Comparison of ENCODE assay signal across 10 cellular contexts in the genomic region with DNA sequence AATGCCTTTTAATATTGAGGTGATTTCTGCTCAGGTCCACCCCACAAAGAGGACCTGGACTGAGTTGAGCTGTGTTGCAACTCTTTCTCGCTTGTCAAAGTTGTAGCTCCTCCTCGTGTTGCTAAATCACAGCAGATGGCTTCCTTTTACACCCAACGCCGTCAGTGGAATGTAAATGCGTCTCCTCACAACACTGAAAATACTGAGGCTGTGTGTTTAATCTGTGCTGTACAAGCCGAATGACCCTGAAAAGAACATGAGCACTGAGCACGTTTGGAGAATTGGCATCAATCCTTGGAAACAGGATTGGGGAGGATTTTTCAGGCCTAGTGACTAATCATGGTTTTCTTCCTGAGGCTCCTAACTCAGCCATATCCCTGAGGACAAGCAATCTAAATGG.
DNase-seq lines count a peak whose midpoint lies in the region; ATAC-seq, FAIRE-seq and TF ChIP-seq lines count a peak whose summit lies in the region.
"Had no signal": no experiment of that assay in that cellular context is flagged by ENCODE, and none has a peak within 500 bp of the region (broad histone marks: within the 10 kb centered on the region; RNA-seq: fewer than 3 reads in every experiment).

No MANE protein-coding gene starts in this region.

- H3K27me3 Mint-ChIP-seq in GM23338 (ENCODE audit: insufficient read depth, low read depth, poor library complexity) = no peaks in the 10 kb centered on the region

- H3K4me1 Mint-ChIP-seq in GM23338 = peaks cover 36% of the 10 kb centered on the region

- H3K79me2 ChIP-seq in GM23338 (replicated peaks; ENCODE audit: insufficient read depth) = no peaks in the 10 kb centered on the region
- no peaks in the 10 kb centered on the region for H3K79me2 ChIP-seq in Karpas-422 (ENCODE audit: low read length)

- H4K20me1 ChIP-seq in GM23338 (replicated peaks; ENCODE audit: insufficient read depth) (no peaks in the 10 kb centered on the region), Karpas-422 (ENCODE audit: insufficient read depth, low read depth, low read length) (no peaks in the 10 kb centered on the region)

- no peaks in the 10 kb centered on the region for H3F3A ChIP-seq in GM23338 (replicated peaks; ENCODE audit: low read depth)

- H3K4me1 ChIP-seq in GM23338 (ENCODE audit: insufficient read depth) (peaks cover 23% of the 10 kb centered on the region), adrenal gland (replicated peaks in 1 of 2) (no peaks in the 10 kb centered on the region), Karpas-422 (ENCODE audit: low read length) (no peaks in the 10 kb centered on the region)

- 17 to 23% (median 18%) methylated on average over 7 of the region's 7 CpGs for WGBS in adrenal gland, 4 donors

- H3K4me3 ChIP-seq in GM23338 (no peak overlapping the region), adrenal gland (no peak overlapping the region), skeletal muscle cell (ENCODE audit: low read depth, low read length) (no peak overlapping the region), Karpas-422 (ENCODE audit: low read length) (no peak overlapping the region)

- H3K27ac ChIP-seq in GM23338 (ENCODE audit: low read depth) (no peak overlapping the region), adrenal gland (no peak overlapping the region), Karpas-422 (ENCODE audit: low read length) (no peak overlapping the region)

- DNase-seq in GM23338 (ENCODE audit: low spot score) (peak; percentile 37), adrenal gland (peak in 6 of 7 donors; percentile 20 to 62 (median 28)), hepatic stellate cell (ENCODE audit: low spot score) (peak; percentile 5), skeletal muscle cell (ENCODE audit: low read depth) (peak; percentile 97), GM12891 (ENCODE audit: insufficient read length, low spot score) (no peak), Karpas-422 (no peak)
- DNase-seq in stimulated activated naive CD4-positive, alpha-beta T cell treated with Interleukin-2 at 50 U/mL for 16 hours (lab: John Stamatoyannopoulos, UW) = no peak
- DNase-seq: activated naive CD4-positive, alpha-beta T cell treated with anti-CD3 and anti-CD28 coated beads, Interleukin-2, amount 50 U/mL, for 16 hours had no signal

- no peak overlapping the region for H3K4me3 Mint-ChIP-seq in GM23338

- H3K9me2 ChIP-seq in GM23338 (ENCODE audit: insufficient read depth) = 0 out of 2 replicates have a peak, but pooled peaks cover 5% of the 10 kb centered on the region
- no peaks in the 10 kb centered on the region for H3K9me2 ChIP-seq in Karpas-422 (replicated peaks; ENCODE audit: insufficient read depth, low read length)

- H3K4me2 ChIP-seq in GM23338 = no peak overlapping the region
- H3K4me2 ChIP-seq in Karpas-422 (ENCODE audit: low read depth, low read length, poor library complexity, severe bottlenecking) = no peak overlapping the region

- FAIRE-seq in GM12891 (lab: Jason Lieb, UNC) = no peak
- FAIRE-seq: urothelium cell line had no signal

- no peak overlapping the region for H3K9ac ChIP-seq in Karpas-422 (ENCODE audit: low read length)

- ATAC-seq in GM23338 (peak; percentile 45; the same call in 2 of the 3 replicates), HG03095 (IDR thresholded peaks at IDR 0.05; ENCODE audit: unreplicated experiment) (no peak)

- no peaks in the 10 kb centered on the region for H3K36me3 Mint-ChIP-seq in GM23338 (ENCODE audit: low read depth)

- H3K9me3 Mint-ChIP-seq in GM23338 = no peaks in the 10 kb centered on the region

- TF ChIP-seq CTCF in GM23338 (conservative IDR thresholded peaks at IDR 0.05; ENCODE audit: low read depth in 2 of 2) (no peak), adrenal gland (IDR thresholded peaks at IDR 0.05) (no peak)

- no peaks in the 10 kb centered on the region for H3K36me3 ChIP-seq in GM23338 (ENCODE audit: insufficient read depth)
- H3K36me3 ChIP-seq in adrenal gland (replicated peaks in 1 of 2) = no peaks in the 10 kb centered on the region
- H3K36me3 ChIP-seq in Karpas-422 (ENCODE audit: insufficient read depth, low read length) = no peaks in the 10 kb centered on the region

- TF ChIP-seq POLR2A in adrenal gland (IDR thresholded peaks at IDR 0.05) (no peak), GM12891 (IDR thresholded peaks at IDR 0.05; ENCODE audit: low read depth, low read length) (no peak)

- H2AFZ ChIP-seq in GM23338 = peak overlapping the region; percentile 29; the same call in 1 of the 2 replicates
- H2AFZ ChIP-seq in Karpas-422 (ENCODE audit: low read length) = no peak overlapping the region

- H3K27me3 ChIP-seq in GM23338 (ENCODE audit: insufficient read depth) (no peaks in the 10 kb centered on the region), adrenal gland (no peaks in the 10 kb centered on the region), Karpas-422 (ENCODE audit: low read length) (no peaks in the 10 kb centered on the region)

- no peaks in the 10 kb centered on the region for H3K9me3 ChIP-seq in adrenal gland (replicated peaks in 1 of 3)
- H3K9me3 ChIP-seq in Karpas-422 (ENCODE audit: low read length) = no peaks in the 10 kb centered on the region

- intact Hi-C loops in adrenal gland (cut with DNase I) = no loop called here

- H3K27ac Mint-ChIP-seq in GM23338 = peak overlapping the region; percentile 67

TF ChIP-seq in GM23338, 12 proteins besides CTCF, POLR2A, EP300 and RAD21 (continues in another document):
- TF ChIP-seq ZNF331 (CRISPR knock-in tag; IDR thresholded peaks at IDR 0.05; ENCODE audit: low read depth) = no peak

TF ChIP-seq in GM12891, 5 proteins besides CTCF, POLR2A, EP300 and RAD21:
- TF ChIP-seq SPI1 (IDR thresholded peaks at IDR 0.05; ENCODE audit: low read depth, low read length) (no peak), POLR2AphosphoS5 (IDR thresholded peaks at IDR 0.05; ENCODE audit: low read depth, low read length) (no peak), TAF1 (IDR thresholded peaks at IDR 0.05; ENCODE audit: low read depth, low read length) (no peak), POU2F2 (IDR thresholded peaks at IDR 0.05; ENCODE audit: low read depth, low read length) (no peak), PAX5 (IDR thresholded peaks at IDR 0.05; ENCODE audit: insufficient read depth, low read length, severe bottlenecking) (no peak)

Comparison
In these comparisons a context has a peak if more than half of its experiments do, and no peak if none do; other contexts are left out.
1. DNase-seq: peak in GM23338 (single experiment), adrenal gland (6 of 7), hepatic stellate cell (single experiment) and skeletal muscle cell (single experiment); none in GM12891 (single experiment), stimulated activated naive CD4-positive, alpha-beta T cell treated with Interleukin-2 at 50 U/mL for 16 hours (single experiment) and Karpas-422 (single experiment).